In genomic region chr21:45280178-45280821, GRCh38 we compare ENCODE assay signal across 22 cellular contexts. TPM values are rescaled to one million over a fixed set of nuclear protein-coding genes. Genes with fewer than 3 reads are reported as not detected.
DNase-seq lines count a peak whose midpoint lies in the region; ATAC-seq, FAIRE-seq and TF ChIP-seq lines count a peak whose summit lies in the region.
"Had no signal": no experiment of that assay in that cellular context is flagged by ENCODE, and none has a peak within 500 bp of the region (broad histone marks: within the 10 kb centered on the region; RNA-seq: fewer than 3 reads in every experiment).

No MANE protein-coding gene starts in this region.

- no peak for DNase-seq in activated naive CD4-positive, alpha-beta T cell treated with Interleukin-2 at 50 U/mL for 16 hours
- DNase-seq in coronary artery (ENCODE audit: low spot score), result peak; percentile 56
- peak; percentile 71 for DNase-seq in mesenteric fat pad (ENCODE audit: low spot score)
- DNase-seq in type B pancreatic cell (ENCODE audit: extremely low spot score, unreplicated experiment), result peak; percentile 53
- no peak for DNase-seq in NCI-H1092 treated with DMSO at 0.1 percent for 48 hours (lab: John Stamatoyannopoulos, UW)
- DNase-seq in GM19239 (ENCODE audit: insufficient read length, low spot score), result no peak
- DNase-seq: activated CD4-positive, alpha-beta T cell treated with anti-CD3 and anti-CD28 coated beads for 36 hours; activated gamma-delta T cell; amygdala; C1 segment of cervical spinal cord; H7; mesenchymal stem cell; NCI-H187; NCI-H69; stimulated activated CD4-positive, alpha-beta T cell treated with anti-CD3 and anti-CD28 coated beads, Interleukin-4, amount 100 ng/mL, for 4 hours; stimulated activated naive CD4-positive, alpha-beta T cell treated with Interleukin-2 at 50 U/mL for 16 hours had no signal

- H3K27ac ChIP-seq in coronary artery, result no peak overlapping the region
- H3K27ac ChIP-seq: cardiac muscle cell, Peyer's patch had no signal

- TF ChIP-seq CTCF in coronary artery (IDR thresholded peaks at IDR 0.05), result no peak
- no peak for TF ChIP-seq CTCF in type B pancreatic cell (conservative IDR thresholded peaks at IDR 0.05)

- FAIRE-seq in GM19239 (lab: Jason Lieb, UNC), result no peak
- FAIRE-seq: GM12891 had no signal

- no peak overlapping the region for H3K4me3 ChIP-seq in coronary artery
- H3K4me3 ChIP-seq: cardiac muscle cell, Peyer's patch had no signal

- no peaks in the 10 kb centered on the region for H3K27me3 Mint-ChIP-seq in activated naive CD4-positive, alpha-beta T cell treated with anti-CD3 and anti-CD28 coated beads, Interleukin-2, amount 50 U/mL, for 24 hours
- H3K27me3 Mint-ChIP-seq in type B pancreatic cell, result no peaks in the 10 kb centered on the region
- H3K27me3 Mint-ChIP-seq: activated CD4-positive, alpha-beta T cell treated with anti-CD3 and anti-CD28 coated beads for 36 hours; dendritic cell treated with granulocyte-macrophage colony-stimulating factor and Interleukin-4, amounts not matched to agents 40 ng/mL and 50 ng/mL, for 4 days had no signal

- peak overlapping the region; percentile 19 for H3K27ac Mint-ChIP-seq in activated naive CD4-positive, alpha-beta T cell treated with anti-CD3 and anti-CD28 coated beads, Interleukin-2, amount 50 U/mL, for 24 hours
- no peak overlapping the region for H3K27ac Mint-ChIP-seq in type B pancreatic cell
- H3K27ac Mint-ChIP-seq: activated CD4-positive, alpha-beta T cell treated with anti-CD3 and anti-CD28 coated beads for 36 hours; dendritic cell treated with granulocyte-macrophage colony-stimulating factor and Interleukin-4, amounts not matched to agents 40 ng/mL and 50 ng/mL, for 4 days had no signal

- no peak for ATAC-seq in HG02588 (IDR thresholded peaks at IDR 0.05; ENCODE audit: unreplicated experiment)
- ATAC-seq: activated CD4-positive, alpha-beta T cell treated with anti-CD3 and anti-CD28 coated beads for 36 hours had no signal

- H3K4me3 Mint-ChIP-seq in activated naive CD4-positive, alpha-beta T cell treated with anti-CD3 and anti-CD28 coated beads, Interleukin-2, amount 50 U/mL, for 24 hours, result no peak overlapping the region
- H3K4me3 Mint-ChIP-seq in type B pancreatic cell, result no peak overlapping the region
- H3K4me3 Mint-ChIP-seq: activated CD4-positive, alpha-beta T cell treated with anti-CD3 and anti-CD28 coated beads for 36 hours; dendritic cell treated with granulocyte-macrophage colony-stimulating factor and Interleukin-4, amounts not matched to agents 40 ng/mL and 50 ng/mL, for 4 days had no signal

- H3K36me3 Mint-ChIP-seq in activated naive CD4-positive, alpha-beta T cell treated with anti-CD3 and anti-CD28 coated beads, Interleukin-2, amount 50 U/mL, for 24 hours, result peaks cover 10% of the 10 kb centered on the region
- H3K36me3 Mint-ChIP-seq in type B pancreatic cell, result peaks cover 18% of the 10 kb centered on the region

- peaks cover 11% of the 10 kb centered on the region for H3K4me1 Mint-ChIP-seq in activated naive CD4-positive, alpha-beta T cell treated with anti-CD3 and anti-CD28 coated beads, Interleukin-2, amount 50 U/mL, for 24 hours
- H3K4me1 Mint-ChIP-seq in type B pancreatic cell (ENCODE audit: unreplicated experiment), result no peaks in the 10 kb centered on the region

- no peaks in the 10 kb centered on the region for H3K9me3 Mint-ChIP-seq in activated naive CD4-positive, alpha-beta T cell treated with anti-CD3 and anti-CD28 coated beads, Interleukin-2, amount 50 U/mL, for 24 hours
- H3K9me3 Mint-ChIP-seq in type B pancreatic cell, result no peaks in the 10 kb centered on the region
- H3K9me3 Mint-ChIP-seq: dendritic cell treated with granulocyte-macrophage colony-stimulating factor and Interleukin-4, amounts not matched to agents 40 ng/mL and 50 ng/mL, for 4 days had no signal

RNA-seq across cellular contexts. Expression of gene POFUT2, which starts 7.4 kb away (rescaled TPM):
- total RNA-seq in mesenteric fat pad (29.6 TPM), type B pancreatic cell (ENCODE audit: low replicate concordance) (42.5 and 52.8 TPM in 2 replicates)

Comparison
In these comparisons a context has a peak if more than half of its experiments do, and no peak if none do; other contexts are left out.
1. DNase-seq: peak in coronary artery (single experiment), mesenteric fat pad (single experiment) and type B pancreatic cell (single experiment); none in activated naive CD4-positive, alpha-beta T cell treated with Interleukin-2 at 50 U/mL for 16 hours (single experiment), NCI-H1092 treated with DMSO at 0.1 percent for 48 hours (single experiment) and GM19239 (single experiment).